In genomic region chr7:68964060-68964459, GRCh38 we compare ENCODE assay signal across 26 cellular contexts.
DNase-seq lines count a peak whose midpoint lies in the region; ATAC-seq, FAIRE-seq and TF ChIP-seq lines count a peak whose summit lies in the region.
"Had no signal": no experiment of that assay in that cellular context is flagged by ENCODE, and none has a peak within 500 bp of the region (broad histone marks: within the 10 kb centered on the region; RNA-seq: fewer than 3 reads in every experiment).

No MANE protein-coding gene starts in this region.

- H3K79me2 ChIP-seq in SK-N-SH (ENCODE audit: insufficient read depth) (no peaks in the 10 kb centered on the region), keratinocyte (ENCODE audit: control insufficient read depth, insufficient read depth, low read length) (no peaks in the 10 kb centered on the region)
- H3K79me2 ChIP-seq: hepatocyte had no signal

- no peaks in the 10 kb centered on the region for H3F3A ChIP-seq in SK-N-SH (replicated peaks; ENCODE audit: insufficient read depth)

- H3K27ac ChIP-seq in SK-N-SH (ENCODE audit: low read depth in 2 of 2, low read length in 1 of 2) = peak overlapping the region in 1 of 2 experiments; percentile 56; a peak in 2 of 4 replicates
- no peak overlapping the region for H3K27ac ChIP-seq in keratinocyte (ENCODE audit: control insufficient read depth, insufficient read depth, low read length)
- H3K27ac ChIP-seq in thyroid gland = peak overlapping the region; percentile 32 to 74 (median 58)
- H3K27ac ChIP-seq: adrenal gland, dorsolateral prefrontal cortex, hepatocyte, SJCRH30, uterus had no signal

- CTCF ChIA-PET in SK-N-SH (lab: Yijun Ruan, JAX) = no interaction called here

- ATAC-seq in SK-N-SH treated with all-trans-retinoic acid at 6 μM for 48 hours = no peak; the same call in 2 of the 3 replicates
- no peak for ATAC-seq in GM21381 (IDR thresholded peaks at IDR 0.05; ENCODE audit: unreplicated experiment)
- ATAC-seq: left ventricle myocardium superior, T-helper 17 cell, WTC11 had no signal

- TF ChIP-seq CTCF in SK-N-SH (IDR thresholded peaks at IDR 0.05) (no peak), keratinocyte (optimal IDR thresholded peaks at IDR 0.05 in 1 of 3, IDR thresholded peaks at IDR 0.05 in 1 of 3, conservative IDR thresholded peaks at IDR 0.05 in 1 of 3; ENCODE audit: extremely low read depth in 1 of 3, insufficient read depth in 2 of 3, low read length in 3 of 3) (no peak), thyroid gland (IDR thresholded peaks at IDR 0.05) (no peak)

- FAIRE-seq in RCC 7860 (lab: Jason Lieb, UNC) = peak; percentile 4
- FAIRE-seq in keratinocyte (lab: Jason Lieb, UNC) = peak; percentile 46
- FAIRE-seq in GM19239 (lab: Jason Lieb, UNC) = no peak
- FAIRE-seq: G401.6, GM12892 had no signal

- no peak overlapping the region; the same call in 1 of the 2 replicates for H2AFZ ChIP-seq in SK-N-SH (ENCODE audit: low read depth)
- H2AFZ ChIP-seq in keratinocyte (ENCODE audit: control insufficient read depth, low read length) = no peak overlapping the region
- H2AFZ ChIP-seq: hepatocyte had no signal

- H3K4me3 ChIP-seq in SK-N-SH (ENCODE audit: low read depth in 2 of 2, low read length in 1 of 2) = peak overlapping the region in 1 of 2 experiments; percentile 2; a peak in 1 of 4 replicates
- no peak overlapping the region for H3K4me3 ChIP-seq in keratinocyte (ENCODE audit: control insufficient read depth in 2 of 3, extremely low read depth in 1 of 3, insufficient read depth in 2 of 3, low read depth in 1 of 3, low read length in 3 of 3)
- H3K4me3 ChIP-seq in thyroid gland (replicated peaks in 1 of 3) = no peak overlapping the region
- H3K4me3 ChIP-seq: adrenal gland, dorsolateral prefrontal cortex, hepatocyte, SJCRH30, uterus had no signal

- no peaks in the 10 kb centered on the region for H3K9me1 ChIP-seq in keratinocyte (ENCODE audit: control insufficient read depth, extremely low read depth, insufficient read depth, low read length)

- H3K27me3 ChIP-seq in SK-N-SH (ENCODE audit: insufficient read depth) (no peaks in the 10 kb centered on the region), keratinocyte (ENCODE audit: control insufficient read depth, extremely low read depth, insufficient read depth, low read length) (no peaks in the 10 kb centered on the region), thyroid gland (no peaks in the 10 kb centered on the region)
- H3K27me3 ChIP-seq: adrenal gland, hepatocyte, uterus had no signal

- TF ChIP-seq POLR2A in thyroid gland (IDR thresholded peaks at IDR 0.05) = no peak

- no peak overlapping the region for H3K9ac ChIP-seq in SK-N-SH
- no peak overlapping the region for H3K9ac ChIP-seq in keratinocyte (ENCODE audit: control insufficient read depth, extremely low read depth, insufficient read depth, low read length)

- peak overlapping the region; percentile 28; the same call in 1 of the 2 replicates for H3K4me2 ChIP-seq in SK-N-SH
- H3K4me2 ChIP-seq in keratinocyte (ENCODE audit: control insufficient read depth, extremely low read depth, insufficient read depth, low read depth, low read length) = peak overlapping the region; percentile 37
- H3K4me2 ChIP-seq: hepatocyte had no signal

- H4K20me1 ChIP-seq in SK-N-SH (ENCODE audit: insufficient read depth) (no peaks in the 10 kb centered on the region), keratinocyte (ENCODE audit: control insufficient read depth, extremely low read depth, insufficient read depth, low read length) (no peaks in the 10 kb centered on the region)

- dilution Hi-C loops in keratinocyte (cut with MboI; ENCODE audit: extremely low pct_ligation_motif_present, low sequenced_read_pairs) = no loop called here

- H3K9me3 ChIP-seq in SK-N-SH (no peaks in the 10 kb centered on the region), keratinocyte (ENCODE audit: control insufficient read depth, low read depth, low read length) (no peaks in the 10 kb centered on the region), thyroid gland (no peaks in the 10 kb centered on the region)
- H3K9me3 ChIP-seq: adrenal gland, SJCRH30, uterus had no signal

- TF ChIP-seq EP300 in SK-N-SH (IDR thresholded peaks at IDR 0.05; ENCODE audit: borderline replicate concordance in 1 of 2, low read depth in 1 of 2, low read length in 1 of 2) = no peak

- POLR2A ChIA-PET in SK-N-SH (lab: Yijun Ruan, JAX) = no interaction called here

- no peaks in the 10 kb centered on the region for H3K36me3 ChIP-seq in SK-N-SH (replicated peaks in 1 of 2; ENCODE audit: control insufficient read depth in 1 of 2, insufficient read depth in 2 of 2, low read length in 1 of 2)
- H3K36me3 ChIP-seq in keratinocyte (ENCODE audit: control insufficient read depth in 2 of 2, extremely low read depth in 1 of 2, insufficient read depth in 2 of 2, low read length in 2 of 2) = no peaks in the 10 kb centered on the region
- H3K36me3 ChIP-seq in thyroid gland = no peaks in the 10 kb centered on the region
- H3K36me3 ChIP-seq: adrenal gland, SJCRH30, uterus had no signal

- DNase-seq in SK-N-SH (no peak), RCC 7860 (ENCODE audit: low spot score) (peak; percentile 52), keratinocyte (ENCODE audit: low read depth, low spot score) (no peak), thyroid gland (no peak), GM19239 (ENCODE audit: insufficient read length, low spot score) (no peak), NCI-H1105 (lab: John Stamatoyannopoulos, UW) (no peak)
- DNase-seq: activated CD4-positive, alpha-beta memory T cell treated with anti-CD3 and anti-CD28 coated beads, Interleukin-2, amount 10 ng/mL, durations not matched to agents 7 days and 5 days; activated gamma-delta T cell treated with Interleukin-2 at 50 U/mL for 16 hours; activated T-cell treated with anti-CD3 and anti-CD28 coated beads for 4 hours; adrenal gland; central memory CD4-positive, alpha-beta T cell; dorsolateral prefrontal cortex; foreskin melanocyte; left ventricle myocardium superior; NCI-H1436; NCI-H69; SJCRH30; substantia nigra; T-helper 17 cell; uterus had no signal

- intact Hi-C loops in thyroid gland (cut with DNase I) = no loop called here

- TF ChIP-seq RAD21 in SK-N-SH (IDR thresholded peaks at IDR 0.05; ENCODE audit: low read length) = no peak

- H3K9me2 ChIP-seq in SK-N-SH = no peaks in the 10 kb centered on the region

- H3K4me1 ChIP-seq in SK-N-SH (ENCODE audit: control insufficient read depth in 1 of 2, insufficient read depth in 2 of 2, low read depth in 1 of 2, low read length in 1 of 2) (peaks cover 0 to 7% of the 10 kb centered on the region in 2 experiments; a peak in 2 of 4 replicates), keratinocyte (ENCODE audit: control insufficient read depth, extremely low read depth, insufficient read depth, low read length) (peaks cover 8% of the 10 kb centered on the region), thyroid gland (peaks cover 8 to 18% of the 10 kb centered on the region in 2 donors)
- H3K4me1 ChIP-seq: adrenal gland, SJCRH30, uterus had no signal

TF ChIP-seq in SK-N-SH, 30 proteins besides CTCF, POLR2A, EP300 and RAD21 (continues in another document):
- TF ChIP-seq IRF3 (IDR thresholded peaks at IDR 0.05; ENCODE audit: low read depth, low read length) (no peak), USF2 (IDR thresholded peaks at IDR 0.05; ENCODE audit: borderline replicate concordance, low read depth, low read length) (no peak), TAF1 (IDR thresholded peaks at IDR 0.05; ENCODE audit: borderline replicate concordance, low read depth, low read length) (no peak), YY1 (IDR thresholded peaks at IDR 0.05; ENCODE audit: low read depth) (no peak), MXI1 (IDR thresholded peaks at IDR 0.05; ENCODE audit: low read depth, low read length) (no peak), CHD2 (IDR thresholded peaks at IDR 0.05; ENCODE audit: low read length, partially characterized antibody) (no peak)

TF ChIP-seq in SK-N-SH treated with all-trans-retinoic acid at 6 μM for 48 hours, 23 proteins besides CTCF, POLR2A, EP300 and RAD21:
- no peak for TF ChIP-seq ESRRG (CRISPR knock-in tag; IDR thresholded peaks at IDR 0.05)
- no peak for TF ChIP-seq PATZ1 (CRISPR knock-in tag; IDR thresholded peaks at IDR 0.05; ENCODE audit: borderline replicate concordance)
- no peak for TF ChIP-seq OSR1 (CRISPR knock-in tag; IDR thresholded peaks at IDR 0.05)
- TF ChIP-seq ZNF70 (CRISPR knock-in tag; IDR thresholded peaks at IDR 0.05) = no peak
- no peak for TF ChIP-seq TOX (CRISPR knock-in tag; IDR thresholded peaks at IDR 0.05; ENCODE audit: borderline replicate concordance)
- no peak for TF ChIP-seq POU6F1 (CRISPR knock-in tag; IDR thresholded peaks at IDR 0.05; ENCODE audit: borderline replicate concordance, low read depth)
- TF ChIP-seq RARB (CRISPR knock-in tag; IDR thresholded peaks at IDR 0.05) = no peak
- no peak for TF ChIP-seq TCF4 (CRISPR knock-in tag; IDR thresholded peaks at IDR 0.05; ENCODE audit: borderline replicate concordance)
- no peak for TF ChIP-seq ZFP3 (CRISPR knock-in tag; IDR thresholded peaks at IDR 0.05)
- no peak for TF ChIP-seq ZFP30 (CRISPR knock-in tag; IDR thresholded peaks at IDR 0.05)
TF ChIP-seq in SK-N-SH treated with all-trans-retinoic acid at 6 μM for 48 hours: peak in this region for 0.
